Comparison of ENCODE assay signal across 8 cellular contexts in the genomic region with DNA sequence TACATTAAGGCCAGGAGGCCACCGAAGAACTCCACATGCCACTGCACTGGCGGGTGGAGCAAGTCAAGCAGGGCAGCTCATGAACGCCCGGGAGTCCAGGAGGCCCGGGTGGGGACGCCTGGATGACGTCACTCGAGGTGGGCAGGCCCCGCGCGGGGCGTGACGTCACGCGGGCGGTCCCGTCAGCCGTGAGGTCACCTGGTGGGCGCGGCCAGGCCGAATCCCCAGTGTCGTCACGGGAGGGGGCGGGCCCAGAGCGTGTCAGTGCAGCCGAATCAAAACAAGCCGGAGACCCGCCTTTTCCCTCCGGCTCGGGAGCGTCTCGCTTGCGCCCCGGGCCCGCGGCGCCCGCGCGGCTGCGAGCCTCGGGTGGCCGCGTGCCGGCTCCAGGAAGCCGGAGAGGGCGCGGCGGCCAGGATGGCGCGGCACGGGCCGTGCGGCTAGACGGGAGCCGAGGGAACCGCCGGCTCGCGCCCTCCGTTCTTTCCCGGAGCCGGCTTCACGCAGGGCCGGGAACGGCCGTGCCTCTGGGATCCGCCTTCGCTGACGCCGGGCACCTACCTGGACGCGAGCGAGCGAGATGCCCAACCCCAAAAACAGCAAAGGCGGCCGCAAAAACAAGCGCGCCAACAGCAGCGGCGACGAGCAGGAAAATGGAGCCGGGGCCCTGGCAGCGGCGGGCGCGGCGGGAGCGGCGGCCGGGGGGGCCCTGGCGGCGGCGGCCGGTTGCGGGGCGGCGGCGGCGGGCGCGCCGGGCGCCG. TPM values are rescaled to one million over a fixed set of nuclear protein-coding genes. Genes with fewer than 3 reads are reported as not detected.
A peak's percentile ranks its signal among the peaks of the same experiment; 100 is the strongest.
DNase-seq lines count a peak whose midpoint lies in the region; ATAC-seq and TF ChIP-seq lines count a peak whose summit lies in the region.

A gene with protein sequence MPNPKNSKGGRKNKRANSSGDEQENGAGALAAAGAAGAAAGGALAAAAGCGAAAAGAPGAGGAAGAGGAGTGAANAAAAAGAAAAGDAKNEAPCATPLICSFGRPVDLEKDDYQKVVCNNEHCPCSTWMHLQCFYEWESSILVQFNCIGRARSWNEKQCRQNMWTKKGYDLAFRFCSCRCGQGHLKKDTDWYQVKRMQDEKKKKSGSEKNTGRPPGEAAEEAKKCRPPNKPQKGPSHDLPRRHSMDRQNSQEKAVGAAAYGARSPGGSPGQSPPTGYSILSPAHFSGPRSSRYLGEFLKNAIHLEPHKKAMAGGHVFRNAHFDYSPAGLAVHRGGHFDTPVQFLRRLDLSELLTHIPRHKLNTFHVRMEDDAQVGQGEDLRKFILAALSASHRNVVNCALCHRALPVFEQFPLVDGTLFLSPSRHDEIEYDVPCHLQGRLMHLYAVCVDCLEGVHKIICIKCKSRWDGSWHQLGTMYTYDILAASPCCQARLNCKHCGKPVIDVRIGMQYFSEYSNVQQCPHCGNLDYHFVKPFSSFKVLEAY (plus strand): TSS at position 264 of the 761 bp plus-strand sequence. CDS start 317 bp downstream, at position 581.

- TF ChIP-seq CTCF in BE2C (IDR thresholded peaks at IDR 0.05; ENCODE audit: low read depth, low read length) (no peak), coronary artery (IDR thresholded peaks at IDR 0.05) (no peak)

- no peaks in the 10 kb centered on the region for H3K9me3 ChIP-seq in BE2C

- peak within 1 kb of the TSS; percentile 98 for H3K27ac Mint-ChIP-seq in activated CD4-positive, alpha-beta T cell treated with anti-CD3 and anti-CD28 coated beads, Interleukin-2, amount 10 ng/mL, durations not matched to agents 7 days and 5 days

- intact Hi-C loops in left colon (cut with DNase I, micrococcal nuclease) = no loop called here

- CTCF ChIA-PET in activated CD4-positive, alpha-beta T cell treated with anti-CD3 and anti-CD28 coated beads, Interleukin-2, amount 10 ng/mL, durations not matched to agents 7 days and 5 days (lab: Charles Lee) = interaction anchor here (0.6 to 2.2 kb wide), 7 partner anchors 9 to 230 kb away, joined by 3 to 20 read pairs (median 4); no protein-coding TSS in a partner anchor

- H3K27me3 Mint-ChIP-seq in activated CD4-positive, alpha-beta T cell treated with anti-CD3 and anti-CD28 coated beads, Interleukin-2, amount 10 ng/mL, durations not matched to agents 7 days and 5 days = no peaks in the 10 kb centered on the region

- H3K4me3 Mint-ChIP-seq in activated CD4-positive, alpha-beta T cell treated with anti-CD3 and anti-CD28 coated beads, Interleukin-2, amount 10 ng/mL, durations not matched to agents 7 days and 5 days = peak within 1 kb of the TSS; percentile 87

- H3K27ac ChIP-seq in coronary artery = peak within 1 kb of the TSS; percentile 86 to 91

- H3K4me3 ChIP-seq in BE2C (ENCODE audit: low read depth, low read length) (peak within 1 kb of the TSS; percentile 59), coronary artery (peak within 1 kb of the TSS; percentile 96)

- H3K4me1 Mint-ChIP-seq in activated CD4-positive, alpha-beta T cell treated with anti-CD3 and anti-CD28 coated beads, Interleukin-2, amount 10 ng/mL, durations not matched to agents 7 days and 5 days = peaks cover 65% of the 10 kb centered on the region

- H3K4me1 ChIP-seq in BE2C = no peaks in the 10 kb centered on the region

- H3K9me3 Mint-ChIP-seq in activated CD4-positive, alpha-beta T cell treated with anti-CD3 and anti-CD28 coated beads, Interleukin-2, amount 10 ng/mL, durations not matched to agents 7 days and 5 days = no peaks in the 10 kb centered on the region

- POLR2A ChIA-PET in activated CD4-positive, alpha-beta T cell treated with anti-CD3 and anti-CD28 coated beads, Interleukin-2, amount 10 ng/mL, durations not matched to agents 7 days and 5 days (lab: Charles Lee) = no interaction called here

- DNase-seq in BE2C (peak; percentile 93), NCI-H69 (lab: John Stamatoyannopoulos, UW) (peak; percentile 99), coronary artery (ENCODE audit: low spot score) (peak; percentile 98), left colon (peak; percentile 98 to 100)
- peak; percentile 99 for DNase-seq in activated CD4-positive, alpha-beta T cell treated with anti-CD3 and anti-CD28 coated beads, Interleukin-2, amount 10 ng/mL, durations not matched to agents 7 days and 5 days
- peak; percentile 99 to 100 for DNase-seq in stimulated activated CD4-positive, alpha-beta T cell treated with anti-CD3 and anti-CD28 coated beads, Interleukin-1b, Interleukin-23, amount 100 ng/mL, for 4 hours (ENCODE audit: low read depth in 2 of 2)

- H3K36me3 Mint-ChIP-seq in activated CD4-positive, alpha-beta T cell treated with anti-CD3 and anti-CD28 coated beads, Interleukin-2, amount 10 ng/mL, durations not matched to agents 7 days and 5 days (ENCODE audit: low read depth) = peaks cover 31% of the 10 kb centered on the region

- peaks cover 20% of the 10 kb centered on the region for H3K27me3 ChIP-seq in BE2C

- ATAC-seq in GM19328 (IDR thresholded peaks at IDR 0.05; ENCODE audit: unreplicated experiment) = peak; percentile 78
- ATAC-seq in HG03469 (IDR thresholded peaks at IDR 0.05; ENCODE audit: unreplicated experiment) = peak; percentile 68
- peak; percentile 92 for ATAC-seq in left colon

- no peaks in the 10 kb centered on the region for H3K36me3 ChIP-seq in BE2C

RNA-seq across cellular contexts. Expression of the gene that starts here (rescaled TPM):
- not detected for polyA plus RNA-seq in BE2C (2012; ENCODE audit: insufficient read depth, insufficient read length, low read depth)
- total RNA-seq in activated CD4-positive, alpha-beta T cell treated with anti-CD3 and anti-CD28 coated beads, Interleukin-2, amount 10 ng/mL, durations not matched to agents 7 days and 5 days = 10 to 100 TPM; 59.2 to 60.1 TPM
- total RNA-seq in left colon = 10 to 100 TPM; 30.3 to 42.1 TPM

Comparison
In these comparisons a context has a peak if more than half of its experiments do, and no peak if none do; other contexts are left out.
1. Peak in every context shown above with its lines: DNase-seq, ATAC-seq, H3K4me3 ChIP-seq and H3K27ac ChIP-seq.